8 cellular contexts compared by ENCODE assay signal in the genomic region with DNA sequence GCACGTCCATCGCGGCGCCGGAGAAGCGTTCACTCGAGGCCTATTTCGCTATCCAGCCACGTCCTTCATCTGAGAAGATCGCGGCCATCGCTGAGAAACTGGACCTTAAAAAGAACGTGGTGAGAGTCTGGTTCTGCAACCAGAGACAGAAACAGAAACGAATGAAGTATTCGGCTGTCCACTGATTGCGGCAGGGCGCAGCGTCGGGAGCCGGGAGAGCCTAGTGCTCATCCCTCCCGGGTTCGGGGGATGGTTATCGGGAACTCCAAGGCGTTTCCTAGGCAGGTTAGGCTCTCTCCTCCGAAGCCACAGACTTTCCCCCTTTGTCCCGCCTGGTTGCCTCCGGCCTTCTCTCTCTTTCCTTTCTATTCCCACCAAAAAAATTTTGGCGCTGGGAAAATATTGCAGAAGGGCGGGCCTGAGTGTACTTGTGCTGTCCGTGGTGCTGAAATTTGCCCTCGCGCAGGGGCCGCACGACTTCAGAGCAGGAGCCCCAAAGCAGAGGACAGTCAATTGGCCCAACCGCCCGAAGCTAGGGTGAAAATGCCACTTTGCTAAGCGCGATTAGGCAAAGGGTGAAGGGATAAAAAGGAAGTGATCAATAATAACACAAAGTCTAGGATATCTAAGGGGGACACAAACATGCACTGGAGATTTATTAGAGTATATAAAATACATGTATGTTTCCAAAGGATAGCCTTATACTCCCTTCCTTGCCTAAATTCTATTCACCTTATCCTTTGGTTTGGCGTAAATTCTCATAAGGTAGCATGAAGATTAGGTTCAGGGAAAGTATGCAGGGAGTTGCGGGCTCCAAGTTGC. TPM values are rescaled to one million over a fixed set of nuclear protein-coding genes. Genes with fewer than 3 reads are reported as not detected.
DNase-seq lines count a peak whose midpoint lies in the region; ATAC-seq, FAIRE-seq and TF ChIP-seq lines count a peak whose summit lies in the region.

No MANE protein-coding gene starts in this region.

- peak overlapping the region in 1 of 4 donors; percentile 29 for H3K4me3 Mint-ChIP-seq in CD4-positive, CD25-positive, alpha-beta regulatory T cell

- RAD21 ChIA-PET in GM12878 (lab: Charles Lee; ENCODE audit: unreplicated experiment): no interaction called here

- intact Hi-C loops in GM12878 (cut with micrococcal nuclease; ENCODE audit: unreplicated experiment): no loop called here

- H3K9me3 ChIP-seq in CD4-positive, CD25-positive, alpha-beta regulatory T cell (ENCODE audit: control insufficient read depth in 2 of 2, low read length in 2 of 2): no peaks in the 10 kb centered on the region
- H3K9me3 ChIP-seq in GM12878 (replicated peaks; ENCODE audit: control insufficient read depth, insufficient read depth, low read length) (no peaks in the 10 kb centered on the region; the same call in 2 of the 3 replicates), subcutaneous abdominal adipose tissue (ENCODE audit: control insufficient read depth in 5 of 5, low read length in 5 of 5) (peaks cover 0 to 3% (median 0%) of the 10 kb centered on the region in 5 donors)

- BruUV-seq in GM12878 (replicated peaks; lab: Mats Ljungman, UMichigan): no TSS peak

- peaks cover 92% of the 10 kb centered on the region for H3K27me3 Mint-ChIP-seq in CD4-positive, CD25-positive, alpha-beta regulatory T cell

- peaks cover 0 to 4% (median 0%) of the 10 kb centered on the region in 7 donors for H3K9me3 Mint-ChIP-seq in CD4-positive, CD25-positive, alpha-beta regulatory T cell

- SMC1A ChIA-PET in GM12878 (lab: Charles Lee; ENCODE audit: uncharacterized antibody, unreplicated experiment): no interaction called here

- TF ChIP-seq RAD21 in GM12878 (IDR thresholded peaks at IDR 0.05; ENCODE audit: insufficient read depth, low read depth, low read length): no peak

- no peak for ATAC-seq in CD4-positive, CD25-positive, alpha-beta regulatory T cell (ENCODE audit: low read depth in 2 of 2)
- no peak for ATAC-seq in GM12878
- no peak for ATAC-seq in GM21786 (IDR thresholded peaks at IDR 0.05; ENCODE audit: unreplicated experiment)
- no peak for ATAC-seq in HG03378 (IDR thresholded peaks at IDR 0.05; ENCODE audit: unreplicated experiment)

- in situ Hi-C loops in KBM-7 (cut with MboI; ENCODE audit: low pct_unique_long_range_greater_than_20kb, low sequenced_read_pairs): no loop called here
- in situ Hi-C loops in GM12878 (cut with MboI): no loop called here

- H3K4me2 ChIP-seq in GM12878 (ENCODE audit: control insufficient read depth, insufficient read depth): no peak overlapping the region

- H3K27me3 ChIP-seq in CD4-positive, CD25-positive, alpha-beta regulatory T cell (ENCODE audit: control insufficient read depth, insufficient read depth, low read length): peaks cover 54% of the 10 kb centered on the region
- H3K27me3 ChIP-seq in GM12878 (replicated peaks in 1 of 2; ENCODE audit: control insufficient read depth in 2 of 2, insufficient read depth in 2 of 2, low read length in 1 of 2) (peaks cover 19 to 20% of the 10 kb centered on the region in 2 experiments), kidney epithelial cell (ENCODE audit: control insufficient read depth, insufficient read depth, low read length) (peaks cover 92% of the 10 kb centered on the region), subcutaneous abdominal adipose tissue (ENCODE audit: control insufficient read depth in 5 of 5, insufficient read depth in 4 of 5, low read length in 5 of 5) (peaks cover 76 to 98% (median 91%) of the 10 kb centered on the region in 5 donors)

- no peak for FAIRE-seq in GM12878 (lab: Jason Lieb, UNC)

- TF ChIP-seq CTCF in GM12878 (IDR thresholded peaks at IDR 0.05 in 2 of 3, conservative IDR thresholded peaks at IDR 0.05 in 1 of 3; ENCODE audit: control insufficient read depth in 2 of 3, extremely low read depth in 1 of 3, insufficient read depth in 1 of 3, low read depth in 3 of 3, low read length in 3 of 3) (no peak), kidney epithelial cell (IDR thresholded peaks at IDR 0.05; ENCODE audit: insufficient read depth, low read length, poor library complexity, severe bottlenecking) (no peak)

- H3K9ac ChIP-seq in GM12878 (ENCODE audit: control insufficient read depth, insufficient read depth, low read length): no peak overlapping the region
- no peak overlapping the region for H3K9ac ChIP-seq in subcutaneous abdominal adipose tissue (ENCODE audit: low read length in 5 of 5)

- no peak overlapping the region for H3K4me3 ChIP-seq in CD4-positive, CD25-positive, alpha-beta regulatory T cell (ENCODE audit: low read depth, low read length)
- no peak overlapping the region for H3K4me3 ChIP-seq in GM12878
- no peak overlapping the region for H3K4me3 ChIP-seq in kidney epithelial cell (ENCODE audit: low read depth, low read length)
- peak overlapping the region; percentile 4 to 48 (median 27) for H3K4me3 ChIP-seq in subcutaneous abdominal adipose tissue (ENCODE audit: low read depth in 1 of 5, low read length in 5 of 5)

- H3K79me2 ChIP-seq in GM12878 (ENCODE audit: control insufficient read depth, insufficient read depth, low read length): no peaks in the 10 kb centered on the region

- no peak for TF ChIP-seq POLR2A in GM12878 (IDR thresholded peaks at IDR 0.05; ENCODE audit: low read depth, low read length)

- POLR2A ChIA-PET in GM12878 (lab: Charles Lee): no interaction called here

- no peak overlapping the region for H2AFZ ChIP-seq in GM12878 (ENCODE audit: control insufficient read depth, low read depth, low read length)

- H4K20me1 ChIP-seq in GM12878 (ENCODE audit: control insufficient read depth, insufficient read depth): no peaks in the 10 kb centered on the region

- no peak overlapping the region for H3K27ac ChIP-seq in CD4-positive, CD25-positive, alpha-beta regulatory T cell (ENCODE audit: insufficient read depth, low read length, poor library complexity, severe bottlenecking)
- H3K27ac ChIP-seq in GM12878 (ENCODE audit: control insufficient read depth, insufficient read depth) (no peak overlapping the region), subcutaneous abdominal adipose tissue (ENCODE audit: low read depth, low read length) (no peak overlapping the region)

- H3K36me3 Mint-ChIP-seq in CD4-positive, CD25-positive, alpha-beta regulatory T cell: peaks cover 5% of the 10 kb centered on the region

- H3K4me1 ChIP-seq in CD4-positive, CD25-positive, alpha-beta regulatory T cell (ENCODE audit: control insufficient read depth, insufficient read depth, low read length, poor library complexity, severe bottlenecking): peaks cover 5% of the 10 kb centered on the region
- H3K4me1 ChIP-seq in GM12878 (ENCODE audit: control insufficient read depth, insufficient read depth, low read length): no peaks in the 10 kb centered on the region
- H3K4me1 ChIP-seq in subcutaneous abdominal adipose tissue (ENCODE audit: control insufficient read depth in 5 of 5, insufficient read depth in 5 of 5, low read length in 5 of 5): peaks cover 0 to 25% (median 18%) of the 10 kb centered on the region in 5 donors

- no peaks in the 10 kb centered on the region for H3K36me3 ChIP-seq in CD4-positive, CD25-positive, alpha-beta regulatory T cell (ENCODE audit: control insufficient read depth, insufficient read depth, low read length)
- H3K36me3 ChIP-seq in GM12878 (ENCODE audit: control insufficient read depth in 2 of 2, insufficient read depth in 2 of 2, low read length in 1 of 2) (no peaks in the 10 kb centered on the region), kidney epithelial cell (ENCODE audit: control insufficient read depth, insufficient read depth, low read length) (no peaks in the 10 kb centered on the region), subcutaneous abdominal adipose tissue (ENCODE audit: control insufficient read depth in 5 of 5, insufficient read depth in 5 of 5, low read length in 5 of 5) (no peaks in the 10 kb centered on the region)

- peak in 2 of 3 donors; percentile 10 to 37 for DNase-seq in CD4-positive, CD25-positive, alpha-beta regulatory T cell
- DNase-seq in KBM-7: peak; percentile 63
- no peak for DNase-seq in GM12878 (ENCODE audit: low read depth, low spot score)
- peak; percentile 9 for DNase-seq in kidney epithelial cell (ENCODE audit: low read depth)
- no peak for DNase-seq in NCI-H1417 (lab: John Stamatoyannopoulos, UW)

- no peak for TF ChIP-seq EP300 in GM12878 (IDR thresholded peaks at IDR 0.05; ENCODE audit: borderline replicate concordance in 1 of 2, control insufficient read depth in 1 of 2, low read depth in 2 of 2, low read length in 2 of 2)

- WGBS in GM12878 (ENCODE audit: insufficient coverage, insufficient replicate concordance, low lambda C conversion rate, missing lambda C conversion rate): 48% methylated on average over 40 of the region's 40 CpGs

- no peak overlapping the region for H3K27ac Mint-ChIP-seq in CD4-positive, CD25-positive, alpha-beta regulatory T cell

- peaks cover 0 to 29% (median 6%) of the 10 kb centered on the region in 4 donors for H3K4me1 Mint-ChIP-seq in CD4-positive, CD25-positive, alpha-beta regulatory T cell

- CTCF ChIA-PET in GM12878 (lab: Yijun Ruan, JAX): no interaction called here

RNA-seq across cellular contexts. Expression of a gene that starts 1.8 kb away (rescaled TPM):
- total RNA-seq in CD4-positive, CD25-positive, alpha-beta regulatory T cell: 0.30 TPM
- not detected for polyA plus RNA-seq in CD4-positive, CD25-positive, alpha-beta regulatory T cell
- not detected in 2 replicates for total RNA-seq in GM12878 (2013; cell fraction: nucleolus; rRNA removed)
- 0.05 and 0.06 TPM in 2 replicates for total RNA-seq in GM12878 (2014; rRNA removed)
- total RNA-seq in GM12878 (2014; rRNA removed; fragmentation: Illumina TruSeq; extraction: Trizol): 0.09 TPM in 1 of 2 replicates, not detected in the other
- 0.08 TPM in 1 of 2 replicates, not detected in the other for total RNA-seq in GM12878 (2021)
- polyA plus RNA-seq in GM12878 (2011; ENCODE audit: low read depth): not detected
- polyA plus RNA-seq in GM12878 (2011; rRNA removed): not detected in 2 replicates
- 0.03 TPM in 2 replicates for polyA plus RNA-seq in GM12878 (2011; cell fraction: cytosol; rRNA removed)
- 0.04 and 0.13 TPM in 2 replicates for polyA plus RNA-seq in GM12878 (2011; cell fraction: nucleus; rRNA removed)
- 0.10 and 0.12 TPM in 2 replicates for polyA plus RNA-seq in GM12878 (2012)
- 0.03 TPM in 1 of 2 replicates, not detected in the other for polyA plus RNA-seq in GM12878 (2014; fragmentation: Illumina TruSeq; extraction: Trizol)
- not detected for polyA plus RNA-seq in GM12878 (2014; fragmentation: Nextera tagmentation; extraction: Ambion mirVana)
- polyA plus RNA-seq in GM12878 (2014; rRNA removed): 0.08 TPM in 1 of 2 replicates, not detected in the other
- polyA plus RNA-seq in GM12878 (2016; fragmentation: Nextera tagmentation; extraction: Ambion mirVana): under 1 TPM in 1 of 2 experiments, not detected in 1; 0.19 TPM
- polyA minus RNA-seq in GM12878 (2011; rRNA and poly(A)+ RNA removed): not detected in 2 replicates
- not detected in 2 replicates for polyA minus RNA-seq in GM12878 (2011; cell fraction: cytosol; rRNA and poly(A)+ RNA removed)
- polyA minus RNA-seq in GM12878 (2011; cell fraction: nucleus; rRNA and poly(A)+ RNA removed): not detected in 2 replicates
- total RNA-seq in kidney epithelial cell: not detected in 2 replicates

Comparison
In these comparisons a context has a peak if more than half of its experiments do, and no peak if none do; other contexts are left out.
1. DNase-seq: peak in CD4-positive, CD25-positive, alpha-beta regulatory T cell (2 of 3), KBM-7 (single experiment) and kidney epithelial cell (single experiment); none in GM12878 (single experiment) and NCI-H1417 (0 of 3).
2. H3K4me3 ChIP-seq: peak in subcutaneous abdominal adipose tissue (5 of 5); none in CD4-positive, CD25-positive, alpha-beta regulatory T cell (single experiment), GM12878 (single experiment) and kidney epithelial cell (single experiment).